Comparison of ENCODE assay signal across 13 cellular contexts in the genomic region with DNA sequence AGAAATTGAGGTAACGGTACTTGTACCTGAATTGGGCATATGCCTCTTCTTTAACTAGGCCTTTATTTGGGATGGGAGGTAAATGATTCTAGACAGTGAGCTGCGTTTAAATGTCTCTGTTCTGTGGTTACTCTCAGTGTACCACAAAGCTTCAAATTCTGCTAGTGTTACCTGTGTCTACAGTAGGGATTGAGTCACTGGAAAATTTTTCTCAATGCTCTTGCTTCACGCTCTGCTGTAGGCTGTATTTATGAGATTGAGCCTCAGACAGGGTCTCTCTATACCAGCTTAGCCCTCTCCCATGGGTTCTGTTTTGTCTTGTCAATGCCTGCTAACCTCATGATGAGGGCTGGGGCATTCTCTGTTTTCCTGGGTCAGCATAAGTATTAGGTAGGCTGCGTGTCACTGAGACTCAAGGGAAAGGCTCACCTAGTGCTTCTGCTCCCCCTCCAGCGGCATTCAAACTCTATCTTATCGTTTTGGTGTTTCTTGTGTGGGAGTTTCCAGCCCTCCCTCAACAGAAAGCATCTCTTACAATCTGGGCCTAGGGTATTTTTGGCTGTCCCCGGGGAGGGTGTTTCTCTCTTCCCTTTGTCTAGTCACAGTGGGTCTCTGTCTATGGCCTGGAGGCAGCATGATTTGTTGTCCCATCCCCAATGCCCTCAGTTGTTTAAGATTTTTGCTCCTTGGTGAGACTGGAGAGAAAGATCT.
DNase-seq lines count a peak whose midpoint lies in the region; ATAC-seq, FAIRE-seq and TF ChIP-seq lines count a peak whose summit lies in the region.
"Had no signal": no experiment of that assay in that cellular context is flagged by ENCODE, and none has a peak within 500 bp of the region (broad histone marks: within the 10 kb centered on the region; RNA-seq: fewer than 3 reads in every experiment).

No MANE protein-coding gene starts in this region.

- no peak for DNase-seq in activated naive CD4-positive, alpha-beta T cell treated with anti-CD3 and anti-CD28 coated beads, Interleukin-2, amount 50 U/mL, for 72 hours (ENCODE audit: low spot score in 2 of 2)
- DNase-seq in activated naive CD4-positive, alpha-beta T cell treated with Interleukin-2 at 50 U/mL for 16 hours, result no peak
- DNase-seq in psoas muscle (no peak), occipital lobe (lab: John Stamatoyannopoulos, UW) (no peak), D721Med (ENCODE audit: insufficient read length, low spot score) (no peak), H7 (no peak)
- DNase-seq: erythroblast, H9 had no signal

- WGBS in psoas muscle, 3 donors, result 80 to 84% (median 84%) methylated on average over 7 of the region's 7 CpGs

- intact Hi-C loops in psoas muscle (cut with DNase I), result no loop called here

- no peaks in the 10 kb centered on the region for H3K4me1 ChIP-seq in psoas muscle
- H3K4me1 ChIP-seq: SJSA1 had no signal

- H3K27ac ChIP-seq in psoas muscle, result no peak overlapping the region
- H3K27ac ChIP-seq: SJSA1 had no signal

- peak overlapping the region; percentile 45 to 61 for H3K27ac Mint-ChIP-seq in activated naive CD4-positive, alpha-beta T cell treated with anti-CD3 and anti-CD28 coated beads, Interleukin-2, amount 50 U/mL, for 72 hours
- H3K27ac Mint-ChIP-seq: B cell, H9 had no signal

- TF ChIP-seq CTCF in psoas muscle (IDR thresholded peaks at IDR 0.05) (no peak), D721Med (IDR thresholded peaks at IDR 0.05; ENCODE audit: insufficient read depth, missing control alignments) (no peak)

- no peak for FAIRE-seq in D721Med (lab: Jason Lieb, UNC)

- no peaks in the 10 kb centered on the region for H3K36me3 ChIP-seq in psoas muscle (ENCODE audit: insufficient read depth in 1 of 2, low read depth in 1 of 2)
- H3K36me3 ChIP-seq in H7 (replicated peaks; ENCODE audit: control insufficient read depth, insufficient read depth, low read length), result no peaks in the 10 kb centered on the region
- H3K36me3 ChIP-seq: SJSA1 had no signal

- peak; percentile 87 to 93 for ATAC-seq in activated naive CD4-positive, alpha-beta T cell treated with anti-CD3 and anti-CD28 coated beads, Interleukin-2, amount 50 U/mL, for 72 hours
- ATAC-seq in GM21786 (IDR thresholded peaks at IDR 0.05; ENCODE audit: unreplicated experiment) (peak; percentile 80), HG03342 (IDR thresholded peaks at IDR 0.05; ENCODE audit: unreplicated experiment) (peak; percentile 66), psoas muscle (no peak)

- H3K4me3 ChIP-seq in psoas muscle (no peak overlapping the region), H7 (ENCODE audit: insufficient read depth, low read depth, low read length) (no peak overlapping the region)
- H3K4me3 ChIP-seq: SJSA1 had no signal

- no peaks in the 10 kb centered on the region for H3K9me3 ChIP-seq in psoas muscle
- H3K9me3 ChIP-seq: SJSA1 had no signal

- no peaks in the 10 kb centered on the region for H3K36me3 Mint-ChIP-seq in activated naive CD4-positive, alpha-beta T cell treated with anti-CD3 and anti-CD28 coated beads, Interleukin-2, amount 50 U/mL, for 72 hours
- H3K36me3 Mint-ChIP-seq: brain had no signal

- H3K27me3 ChIP-seq in psoas muscle (ENCODE audit: insufficient read depth in 3 of 3, low read length in 2 of 3) (no peaks in the 10 kb centered on the region), H7 (ENCODE audit: control insufficient read depth, insufficient read depth, low read length) (no peaks in the 10 kb centered on the region)
- H3K27me3 ChIP-seq: SJSA1 had no signal

- no peaks in the 10 kb centered on the region for H3K9me3 Mint-ChIP-seq in activated naive CD4-positive, alpha-beta T cell treated with anti-CD3 and anti-CD28 coated beads, Interleukin-2, amount 50 U/mL, for 72 hours

Comparison
In these comparisons a context has a peak if more than half of its experiments do, and no peak if none do; other contexts are left out.
1. ATAC-seq: peak in activated naive CD4-positive, alpha-beta T cell treated with anti-CD3 and anti-CD28 coated beads, Interleukin-2, amount 50 U/mL, for 72 hours (2 of 2), GM21786 (single experiment) and HG03342 (single experiment); none in psoas muscle (0 of 4).